ENCODE assay signal across 27 cellular contexts in the genomic region with DNA sequence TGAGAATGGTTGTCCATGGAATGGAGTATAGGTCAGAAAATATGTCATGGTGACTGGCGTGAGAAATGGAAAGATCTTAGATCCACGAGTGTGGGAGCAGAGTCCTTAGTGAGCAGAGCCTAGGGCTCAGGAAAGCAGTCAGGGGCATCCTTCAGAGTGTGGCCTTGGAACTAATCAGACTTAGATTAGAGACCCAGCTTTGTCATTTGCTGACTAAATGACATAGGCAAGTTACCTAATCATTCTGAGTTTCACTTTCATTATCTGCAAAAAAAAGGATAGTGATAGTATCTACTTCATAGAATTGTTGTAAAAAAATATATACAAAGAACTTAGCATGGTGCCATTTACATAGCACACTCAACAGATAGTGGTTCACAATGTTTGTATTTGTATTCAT. TPM values are rescaled to one million over a fixed set of nuclear protein-coding genes. Genes with fewer than 3 reads are reported as not detected.
"Had no signal": no experiment of that assay in that cellular context is flagged by ENCODE, and none has a peak within 500 bp of the region (broad histone marks: within the 10 kb centered on the region; RNA-seq: fewer than 3 reads in every experiment).

No MANE protein-coding gene starts in this region.

- H3K27ac ChIP-seq: breast epithelium, foreskin keratinocyte, heart left ventricle, pancreas, prostate gland, skin epidermis, stomach, tibial artery, upper lobe of right lung, WERI-Rb-1 had no signal

- ATAC-seq: foreskin keratinocyte; heart left ventricle; naive thymus-derived CD4-positive, alpha-beta T cell; pancreas; sciatic nerve; stimulated activated memory B cell treated with anti-CD40 and anti-IgM and Interleukin-4, amounts not matched to agents 10 μg/mL and 1 μg/mL and 100 μg/mL, for 72 hours; upper lobe of right lung had no signal

- DNase-seq: activated CD4-positive, alpha-beta T cell treated with anti-CD3 and anti-CD28 coated beads for 48 hours; activated CD4-positive, alpha-beta T cell treated with anti-CD3 and anti-CD28 coated beads, Interleukin-2, amount 50 U/mL, for 48 hours; activated CD8-positive, alpha-beta memory T cell treated with anti-CD3 and anti-CD28 coated beads, Interleukin-2, amount 50 U/mL, for 4 hours; activated effector memory CD4-positive, alpha-beta T cell treated with anti-CD3 and anti-CD28 coated beads, Interleukin-2, amount 50 U/mL, for 16 hours; activated naive CD4-positive, alpha-beta T cell treated with anti-CD3 and anti-CD28 coated beads for 36 hours; activated naive CD8-positive, alpha-beta T cell treated with anti-CD3 and anti-CD28 coated beads for 36 hours; activated T-cell treated with anti-CD3 and anti-CD28 coated beads, Interleukin-2, amount 50 U/mL, for 1 hour; amniotic stem cell; central memory CD4-positive, alpha-beta T cell; foreskin keratinocyte; heart left ventricle; midbrain; naive thymus-derived CD4-positive, alpha-beta T cell; pancreas; retina; stimulated activated CD4-positive, alpha-beta T cell treated with anti-CD3 and anti-CD28 coated beads, Interleukin-4, amount 100 ng/mL, for 24 hours; stomach; T1000; tibial artery; upper lobe of right lung; WERI-Rb-1 had no signal

- H3K36me3 ChIP-seq: breast epithelium, heart left ventricle, pancreas, prostate gland, stomach, tibial artery, upper lobe of right lung, WERI-Rb-1 had no signal

- H3K27me3 ChIP-seq: breast epithelium, heart left ventricle, stomach, tibial artery, upper lobe of right lung had no signal

- FAIRE-seq: endothelial cell of umbilical vein had no signal

- H3K4me1 ChIP-seq: breast epithelium, foreskin keratinocyte, heart left ventricle, pancreas, prostate gland, stomach, tibial artery, upper lobe of right lung had no signal

- H3K9me3 ChIP-seq: breast epithelium, heart left ventricle, pancreas, prostate gland, stomach, tibial artery, upper lobe of right lung had no signal

- H3K4me3 ChIP-seq: breast epithelium, heart left ventricle, pancreas, prostate gland, skin epidermis, stomach, tibial artery, upper lobe of right lung had no signal

RNA-seq across cellular contexts. Expression of gene SLIT3, which starts 24.3 kb away (rescaled TPM):
- polyA plus RNA-seq: naive thymus-derived CD4-positive, alpha-beta T cell had no signal
